Comparison of ENCODE assay signal across 27 cellular contexts in genomic region chr12:9120487-9121184, GRCh38. TPM values are rescaled to one million over a fixed set of nuclear protein-coding genes. Genes with fewer than 3 reads are reported as not detected.
DNase-seq lines count a peak whose midpoint lies in the region; ATAC-seq, FAIRE-seq and TF ChIP-seq lines count a peak whose summit lies in the region.
"Had no signal": no experiment of that assay in that cellular context is flagged by ENCODE, and none has a peak within 500 bp of the region (broad histone marks: within the 10 kb centered on the region; RNA-seq: fewer than 3 reads in every experiment).

No MANE protein-coding gene starts in this region.

- no peak overlapping the region for H2AFZ ChIP-seq in HepG2 (ENCODE audit: low read length)
- H2AFZ ChIP-seq: GM23338 had no signal

- no peaks in the 10 kb centered on the region for H3K4me1 ChIP-seq in breast epithelium
- peaks cover 90% of the 10 kb centered on the region for H3K4me1 ChIP-seq in HepG2 (ENCODE audit: insufficient read depth, low read length)
- peaks cover 0 to 61% (median 29%) of the 10 kb centered on the region in 5 donors for H3K4me1 ChIP-seq in subcutaneous abdominal adipose tissue (ENCODE audit: control insufficient read depth in 5 of 5, insufficient read depth in 5 of 5, low read length in 5 of 5)

- H4K20me1 ChIP-seq in HepG2 (ENCODE audit: insufficient read depth, low read length): no peaks in the 10 kb centered on the region

- H3K9me3 Mint-ChIP-seq in MCF 10A (ENCODE audit: unreplicated experiment): no peaks in the 10 kb centered on the region
- H3K9me3 Mint-ChIP-seq: CD8-positive, alpha-beta T cell; GM23338 had no signal

- no peak for ATAC-seq in HepG2
- no peak for ATAC-seq in HG03439 (IDR thresholded peaks at IDR 0.05; ENCODE audit: unreplicated experiment)
- no peak for ATAC-seq in GM18861 (IDR thresholded peaks at IDR 0.05; ENCODE audit: unreplicated experiment)
- ATAC-seq: CD8-positive, alpha-beta T cell; GM23338; Panc1 had no signal

- no peaks in the 10 kb centered on the region for H3K36me3 Mint-ChIP-seq in MCF 10A (ENCODE audit: insufficient read depth, unreplicated experiment)

- no peak for FAIRE-seq in HepG2 (lab: Jason Lieb, UNC)
- FAIRE-seq: GM18507 had no signal

- H3K4me3 Mint-ChIP-seq in MCF 10A (ENCODE audit: unreplicated experiment): no peak overlapping the region
- H3K4me3 Mint-ChIP-seq: CD8-positive, alpha-beta T cell; GM23338 had no signal

- in situ Hi-C loops in HepG2 (cut with HindIII; ENCODE audit: extremely low pct_ligation_motif_present, low pct_unique_long_range_greater_than_20kb): no loop called here

- TF ChIP-seq RAD21 in HepG2 (CRISPR knock-in tag; IDR thresholded peaks at IDR 0.05): no peak

- BruUV-seq in MCF 10A (replicated peaks; lab: Mats Ljungman, UMichigan) (no TSS peak), HepG2 (replicated peaks; lab: Mats Ljungman, UMichigan) (no TSS peak)

- H3K27ac ChIP-seq in breast epithelium (peak overlapping the region; percentile 48 to 78), HepG2 (ENCODE audit: extremely low read length, insufficient read depth, low read length) (peak overlapping the region; percentile 85), subcutaneous abdominal adipose tissue (ENCODE audit: low read depth, low read length) (peak overlapping the region; percentile 58)
- H3K27ac ChIP-seq: KMS-11 had no signal

- DNase-seq in breast epithelium (ENCODE audit: low spot score in 2 of 2): no peak
- DNase-seq in MCF 10A (ENCODE audit: unreplicated experiment): no peak
- no peak for DNase-seq in HepG2 (ENCODE audit: low spot score)
- DNase-seq in EL: no peak
- DNase-seq in retina: no peak
- DNase-seq: AML-193; C1 segment of cervical spinal cord; CD8-positive, alpha-beta T cell; GDM1; IMR-90; MV-4-11; NCI-H1105 treated with DMSO at 0.1 percent for 48 hours; NCI-H2029 treated with DMSO at 0.1 percent for 48 hours; NCI-H2171; NCI-H524 treated with DMSO at 0.1 percent for 48 hours; NCI-H82; SIG-M5 had no signal

- TF ChIP-seq CTCF in breast epithelium (IDR thresholded peaks at IDR 0.05): no peak
- no peak for TF ChIP-seq CTCF in MCF 10A (IDR thresholded peaks at IDR 0.05; ENCODE audit: unreplicated experiment)
- TF ChIP-seq CTCF in HepG2 (CRISPR knock-in tag; IDR thresholded peaks at IDR 0.05): no peak

- H3K27me3 ChIP-seq in breast epithelium (no peaks in the 10 kb centered on the region), HepG2 (ENCODE audit: control insufficient read depth in 1 of 2, insufficient read depth in 2 of 2, low read length in 2 of 2) (no peaks in the 10 kb centered on the region; a peak in 1 of 5 replicates), subcutaneous abdominal adipose tissue (ENCODE audit: control insufficient read depth in 5 of 5, insufficient read depth in 4 of 5, low read length in 5 of 5) (peaks cover 0 to 2% (median 0%) of the 10 kb centered on the region in 5 donors)

- no peak for TF ChIP-seq EP300 in HepG2 (IDR thresholded peaks at IDR 0.05; ENCODE audit: low read depth in 2 of 2, low read length in 2 of 2)
- no peak for TF ChIP-seq EP300 in HepG2 (CRISPR knock-in tag; IDR thresholded peaks at IDR 0.05; ENCODE audit: borderline replicate concordance)

- CTCF ChIA-PET in MCF 10A (lab: Yijun Ruan, JAX) (interaction anchor here (0.8 kb wide), 1 partner anchor 15 kb away, joined by 3 read pairs; no protein-coding TSS in a partner anchor), HepG2 (lab: Yijun Ruan, JAX; ENCODE audit: low intra/inter-chr PET ratio, low total read pairs) (no interaction called here)

- peak overlapping the region; percentile 58; the same call in 1 of the 2 replicates for H3K9ac ChIP-seq in HepG2 (ENCODE audit: insufficient read depth, low read depth, low read length)
- H3K9ac ChIP-seq in subcutaneous abdominal adipose tissue (ENCODE audit: low read length in 5 of 5): no peak overlapping the region
- H3K9ac ChIP-seq: KMS-11 had no signal

- H3K9me3 ChIP-seq in breast epithelium (no peaks in the 10 kb centered on the region), HepG2 (ENCODE audit: low read length) (no peaks in the 10 kb centered on the region), subcutaneous abdominal adipose tissue (ENCODE audit: control insufficient read depth in 5 of 5, low read length in 5 of 5) (no peaks in the 10 kb centered on the region)
- H3K9me3 ChIP-seq: HAP-1 had no signal

- H3K4me2 ChIP-seq in HepG2 (ENCODE audit: low read depth, low read length): no peak overlapping the region
- H3K4me2 ChIP-seq: GM23338, KMS-11 had no signal

- TF ChIP-seq POLR2A in breast epithelium (IDR thresholded peaks at IDR 0.05) (no peak), HepG2 (IDR thresholded peaks at IDR 0.05; ENCODE audit: insufficient read depth in 1 of 2, low read depth in 2 of 2, low read length in 2 of 2) (no peak)

- no peaks in the 10 kb centered on the region for H3K4me1 Mint-ChIP-seq in MCF 10A (ENCODE audit: insufficient read depth, unreplicated experiment)

- H3K36me3 ChIP-seq in breast epithelium: no peaks in the 10 kb centered on the region
- H3K36me3 ChIP-seq in HepG2 (replicated peaks in 1 of 2; ENCODE audit: control insufficient read depth in 1 of 2, insufficient read depth in 2 of 2, low read length in 2 of 2): no peaks in the 10 kb centered on the region
- H3K36me3 ChIP-seq in subcutaneous abdominal adipose tissue (ENCODE audit: control insufficient read depth in 5 of 5, insufficient read depth in 5 of 5, low read length in 5 of 5): no peaks in the 10 kb centered on the region
- H3K36me3 ChIP-seq: HAP-1 had no signal

- POLR2A ChIA-PET in MCF 10A (lab: Yijun Ruan, JAX): no interaction called here
- POLR2A ChIA-PET in HepG2 (lab: Yijun Ruan, JAX): interaction anchor here (1.6 to 2.3 kb wide), 3 partner anchors 12 to 55 kb away, joined by 4 to 16 read pairs (median 10); no protein-coding TSS in a partner anchor

- H3K27ac Mint-ChIP-seq in MCF 10A (ENCODE audit: low read depth, unreplicated experiment): no peak overlapping the region
- H3K27ac Mint-ChIP-seq: CD8-positive, alpha-beta T cell; GM23338 had no signal

- H3K27me3 Mint-ChIP-seq in MCF 10A (ENCODE audit: insufficient read depth, unreplicated experiment): peaks cover 11% of the 10 kb centered on the region

- H3K79me2 ChIP-seq in HepG2 (ENCODE audit: insufficient read depth, low read length): peaks cover 6% of the 10 kb centered on the region

- no peak overlapping the region for H3K4me3 ChIP-seq in breast epithelium
- no peak overlapping the region for H3K4me3 ChIP-seq in HepG2 (replicated peaks in 1 of 3; ENCODE audit: insufficient read depth in 1 of 3, low read depth in 2 of 3, low read length in 3 of 3)
- H3K4me3 ChIP-seq in subcutaneous abdominal adipose tissue (ENCODE audit: low read depth in 1 of 5, low read length in 5 of 5): no peak overlapping the region
- H3K4me3 ChIP-seq: GM23338, HAP-1 had no signal

- intact Hi-C loops in breast epithelium (cut with DNase I; ENCODE audit: low total_unique reads): no loop called here
- intact Hi-C loops in MCF 10A (cut with micrococcal nuclease): no loop called here
- intact Hi-C loops in HepG2 (cut with micrococcal nuclease; ENCODE audit: unreplicated experiment): no loop called here

- 75% methylated on average over 10 of the region's 10 CpGs for WGBS in HepG2 (ENCODE audit: low lambda C conversion rate)

TF ChIP-seq in HepG2, 621 proteins besides CTCF, POLR2A, EP300 and RAD21 (continues in another document):
- no peak for TF ChIP-seq ZC3H13 (CRISPR knock-in tag; IDR thresholded peaks at IDR 0.05)
- TF ChIP-seq MXD4 (CRISPR knock-in tag; IDR thresholded peaks at IDR 0.05): no peak
- TF ChIP-seq GTF2F1 (IDR thresholded peaks at IDR 0.05; ENCODE audit: low read length): no peak
- no peak for TF ChIP-seq SOX13 (IDR thresholded peaks at IDR 0.05)
- TF ChIP-seq SOX13 (CRISPR knock-in tag; conservative IDR thresholded peaks at IDR 0.05 in 1 of 2, IDR thresholded peaks at IDR 0.05 in 1 of 2): peak in 1 of 2 experiments; percentile 32; a peak in 1 of 4 replicates

RNA-seq across cellular contexts. Expression of gene A2M, which starts 4.9 kb away (rescaled TPM):
- total RNA-seq in breast epithelium (100 to 1,000 TPM; 276 to 457 (median 281) TPM), MCF 10A (2022) (not detected in 2 replicates), HepG2 (2016; rRNA removed; fragmentation: Illumina TruSeq; extraction: Trizol) (1,675 and 2,807 TPM in 2 replicates)
- 234 and 270 TPM in 2 replicates for total RNA-seq in HepG2 (2016; cell fraction: cytosol; rRNA removed; fragmentation: Illumina TruSeq; extraction: Trizol; ENCODE audit: low read depth)
- 1,476 and 2,691 TPM in 2 replicates for total RNA-seq in HepG2 (2016; cell fraction: insoluble cytoplasmic fraction; rRNA removed; fragmentation: Illumina TruSeq; extraction: Trizol)
- 813 and 957 TPM in 2 replicates for total RNA-seq in HepG2 (2016; cell fraction: membrane; rRNA removed; fragmentation: Illumina TruSeq; extraction: Trizol)
- total RNA-seq in HepG2 (2016; cell fraction: nucleus; rRNA removed; fragmentation: Illumina TruSeq; extraction: Trizol): 2,507 and 2,973 TPM in 2 replicates
- 6,551 and 8,760 TPM in 2 replicates for polyA plus RNA-seq in HepG2 (2011; rRNA removed)
- polyA plus RNA-seq in HepG2 (2011; cell fraction: cytosol; rRNA removed): 4,485 and 9,624 TPM in 2 replicates
- 2,489 and 3,325 TPM in 2 replicates for polyA plus RNA-seq in HepG2 (2011; cell fraction: nucleus; rRNA removed)
- 4,336 and 6,335 TPM in 2 replicates for polyA plus RNA-seq in HepG2 (2012)
- 214 and 262 TPM in 2 replicates for polyA plus RNA-seq in HepG2 (2016; cell fraction: cytosol; fragmentation: Illumina TruSeq; extraction: Trizol; ENCODE audit: low read depth)
- 1,149 and 1,250 TPM in 2 replicates for polyA plus RNA-seq in HepG2 (2016; cell fraction: insoluble cytoplasmic fraction; fragmentation: Illumina TruSeq; extraction: Trizol; ENCODE audit: low read depth)
- polyA plus RNA-seq in HepG2 (2016; cell fraction: membrane; fragmentation: Illumina TruSeq; extraction: Trizol; ENCODE audit: low read depth): 465 and 618 TPM in 2 replicates
- 2,564 and 2,683 TPM in 2 replicates for polyA plus RNA-seq in HepG2 (2016; cell fraction: nucleus; fragmentation: Illumina TruSeq; extraction: Trizol; ENCODE audit: insufficient read depth, low read depth)
- polyA minus RNA-seq in HepG2 (2011; rRNA and poly(A)+ RNA removed; ENCODE audit: low replicate concordance): 3.9 and 4,519 TPM in 2 replicates
- polyA minus RNA-seq in HepG2 (2011; cell fraction: cytosol; rRNA and poly(A)+ RNA removed): 3,071 and 7,219 TPM in 2 replicates
- polyA minus RNA-seq in HepG2 (2011; cell fraction: nucleus; rRNA and poly(A)+ RNA removed): 2,321 and 4,395 TPM in 2 replicates
- total RNA-seq: A172; CD8-positive, alpha-beta T cell; Daoy; GM23338 had no signal

Comparison
In these comparisons a context has a peak if more than half of its experiments do, and no peak if none do; other contexts are left out.
1. RNA of gene A2M, which starts 4.9 kb away (total RNA-seq): 234 to 2,973 TPM in HepG2 and 276 to 457 TPM in breast epithelium; not detected in MCF 10A; every median in the first group is over 100 times any median in the second.
2. Peak in every context shown above with its lines, with median percentiles within 50 percentile points of each other: H3K27ac ChIP-seq.